Comparison of ENCODE assay signal across 29 cellular contexts in the genomic region with DNA sequence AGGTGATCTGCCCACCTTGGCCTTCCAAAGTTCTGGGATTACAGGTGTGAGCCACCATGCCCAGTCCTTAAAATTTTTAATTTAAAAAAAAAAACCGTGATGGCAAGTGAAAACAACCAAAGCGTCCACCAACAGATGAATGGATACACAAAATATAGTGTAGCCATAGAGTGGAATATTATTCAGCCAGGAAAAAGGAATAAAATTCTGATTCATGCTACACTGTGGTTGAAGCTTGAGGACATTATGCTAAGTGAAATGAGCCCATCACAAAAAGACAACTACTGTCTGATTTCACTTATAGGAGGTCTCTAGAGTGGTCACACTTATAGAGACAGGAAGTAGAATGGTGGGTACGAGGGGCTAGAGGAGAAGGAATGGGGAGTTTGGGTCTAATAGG.
"Had no signal": no experiment of that assay in that cellular context is flagged by ENCODE, and none has a peak within 500 bp of the region (broad histone marks: within the 10 kb centered on the region; RNA-seq: fewer than 3 reads in every experiment).

No MANE protein-coding gene starts in this region.

- H3K27ac Mint-ChIP-seq: natural killer cell treated with Interleukin-12 subunit alpha and Interleukin-12 subunit beta and Interleukin-15 and Interleukin-18, amount 100 ng/mL, for 72 hours; neural progenitor cell; progenitor cell of endocrine pancreas; stimulated activated effector memory CD8-positive, alpha-beta T cell treated with anti-CD3 and anti-CD28 coated beads, Interleukin-12 subunit alpha, Interleukin-12 subunit beta, amount 100 ng/mL, for 72 hours; stimulated activated naive B cell treated with anti-CD40 and anti-IgM and Interleukin-4, amounts not matched to agents 10 μg/mL and 1 μg/mL and 100 μg/mL, for 72 hours; stimulated activated naive CD8-positive, alpha-beta T cell treated with anti-CD3 and anti-CD28 coated beads, Interleukin-15, Interleukin-2, amounts not matched to agents 100 ng/mL and 50 ng/mL, for 24 hours; type B pancreatic cell had no signal

- H3K4me1 ChIP-seq: neural progenitor cell, upper lobe of right lung had no signal

- H3K9me3 ChIP-seq: ovary, psoas muscle, right lobe of liver, sigmoid colon, suprapubic skin, testis, tibial artery, transverse colon, upper lobe of right lung, vagina had no signal

- H3K4me3 Mint-ChIP-seq: naive thymus-derived CD8-positive, alpha-beta T cell; natural killer cell treated with Interleukin-12 subunit alpha and Interleukin-12 subunit beta and Interleukin-15 and Interleukin-18, amount 100 ng/mL, for 72 hours; neural progenitor cell; stimulated activated effector memory CD8-positive, alpha-beta T cell treated with anti-CD3 and anti-CD28 coated beads, Interleukin-12 subunit alpha, Interleukin-12 subunit beta, amount 100 ng/mL, for 72 hours; stimulated activated naive B cell treated with anti-CD40 and anti-IgM and Interleukin-4, amounts not matched to agents 10 μg/mL and 1 μg/mL and 100 μg/mL, for 72 hours; stimulated activated naive CD8-positive, alpha-beta T cell treated with anti-CD3 and anti-CD28 coated beads, Interleukin-15, Interleukin-2, amounts not matched to agents 100 ng/mL and 50 ng/mL, for 24 hours; type B pancreatic cell had no signal

- H3K4me2 ChIP-seq: neural progenitor cell had no signal

- ATAC-seq: naive thymus-derived CD8-positive, alpha-beta T cell; natural killer cell treated with Interleukin-12 subunit alpha and Interleukin-12 subunit beta and Interleukin-15 and Interleukin-18, amount 100 ng/mL, for 72 hours; psoas muscle; right cardiac atrium; right lobe of liver; stimulated activated effector memory CD8-positive, alpha-beta T cell treated with anti-CD3 and anti-CD28 coated beads, Interleukin-12 subunit alpha, Interleukin-12 subunit beta, amount 100 ng/mL, for 72 hours; stimulated activated naive B cell treated with anti-CD40 and anti-IgM and Interleukin-4, amounts not matched to agents 10 μg/mL and 1 μg/mL and 100 μg/mL, for 72 hours; upper lobe of right lung had no signal

- H3K27ac ChIP-seq: neural progenitor cell, ovary, parathyroid adenoma, psoas muscle, right lobe of liver, sigmoid colon, suprapubic skin, testis, tibial artery, upper lobe of right lung, vagina had no signal

- DNase-seq: naive thymus-derived CD8-positive, alpha-beta T cell; occipital lobe; ovary; posterior cingulate gyrus; psoas muscle; right cardiac atrium; right lobe of liver; sigmoid colon; stimulated activated CD4-positive, alpha-beta T cell treated with anti-CD3 and anti-CD28 coated beads, Interleukin-15, amount 100 ng/mL, for 24 hours; stimulated activated CD4-positive, alpha-beta T cell treated with anti-CD3 and anti-CD28 coated beads, Interleukin-2, amount 100 ng/mL, for 24 hours; stimulated activated CD4-positive, alpha-beta T cell treated with anti-CD3 and anti-CD28 coated beads, Interleukin-2, amount 100 ng/mL, for 48 hours; stimulated activated CD4-positive, alpha-beta T cell treated with anti-CD3 and anti-CD28 coated beads, Interleukin-4, amount 100 ng/mL, for 24 hours; stimulated activated naive B cell treated with anti-CD40 and anti-IgM and Interleukin-4, amounts not matched to agents 10 μg/mL and 1 μg/mL and 100 μg/mL, for 72 hours; stimulated activated naive CD4-positive, alpha-beta T cell treated with Interleukin-2 at 50 U/mL for 16 hours; substantia nigra; testis; tibial artery; upper lobe of right lung had no signal

- H2AFZ ChIP-seq: neural progenitor cell, parathyroid adenoma had no signal

- H3K9me3 Mint-ChIP-seq: naive thymus-derived CD8-positive, alpha-beta T cell; natural killer cell treated with Interleukin-12 subunit alpha and Interleukin-12 subunit beta and Interleukin-15 and Interleukin-18, amount 100 ng/mL, for 72 hours; neural progenitor cell; stimulated activated effector memory CD8-positive, alpha-beta T cell treated with anti-CD3 and anti-CD28 coated beads, Interleukin-12 subunit alpha, Interleukin-12 subunit beta, amount 100 ng/mL, for 72 hours; stimulated activated naive B cell treated with anti-CD40 and anti-IgM and Interleukin-4, amounts not matched to agents 10 μg/mL and 1 μg/mL and 100 μg/mL, for 72 hours; stimulated activated naive CD8-positive, alpha-beta T cell treated with anti-CD3 and anti-CD28 coated beads, Interleukin-15, Interleukin-2, amounts not matched to agents 100 ng/mL and 50 ng/mL, for 24 hours; type B pancreatic cell had no signal

- H3K27me3 Mint-ChIP-seq: naive thymus-derived CD8-positive, alpha-beta T cell; stimulated activated naive B cell treated with anti-CD40 and anti-IgM and Interleukin-4, amounts not matched to agents 10 μg/mL and 1 μg/mL and 100 μg/mL, for 72 hours; stimulated activated naive CD8-positive, alpha-beta T cell treated with anti-CD3 and anti-CD28 coated beads, Interleukin-15, Interleukin-2, amounts not matched to agents 100 ng/mL and 50 ng/mL, for 24 hours; type B pancreatic cell had no signal

- H3K4me3 ChIP-seq: neural progenitor cell, ovary, psoas muscle, right lobe of liver, sigmoid colon, suprapubic skin, testis, tibial artery, transverse colon, upper lobe of right lung, vagina had no signal

- H3K4me1 Mint-ChIP-seq: naive thymus-derived CD8-positive, alpha-beta T cell; neural progenitor cell; stimulated activated effector memory CD8-positive, alpha-beta T cell treated with anti-CD3 and anti-CD28 coated beads, Interleukin-12 subunit alpha, Interleukin-12 subunit beta, amount 100 ng/mL, for 72 hours had no signal

- H3K79me2 ChIP-seq: parathyroid adenoma had no signal

- H3K36me3 ChIP-seq: neural progenitor cell, ovary, right lobe of liver, sigmoid colon, suprapubic skin, tibial artery, transverse colon, upper lobe of right lung, vagina had no signal

- H3K9ac ChIP-seq: neural progenitor cell, parathyroid adenoma had no signal

- FAIRE-seq: small intestine had no signal

- H3K36me3 Mint-ChIP-seq: naive thymus-derived CD8-positive, alpha-beta T cell; natural killer cell treated with Interleukin-12 subunit alpha and Interleukin-12 subunit beta and Interleukin-15 and Interleukin-18, amount 100 ng/mL, for 72 hours; neural progenitor cell; stimulated activated effector memory CD8-positive, alpha-beta T cell treated with anti-CD3 and anti-CD28 coated beads, Interleukin-12 subunit alpha, Interleukin-12 subunit beta, amount 100 ng/mL, for 72 hours; stimulated activated naive B cell treated with anti-CD40 and anti-IgM and Interleukin-4, amounts not matched to agents 10 μg/mL and 1 μg/mL and 100 μg/mL, for 72 hours; type B pancreatic cell had no signal

- H3K27me3 ChIP-seq: neural progenitor cell, ovary, right lobe of liver, sigmoid colon, suprapubic skin, testis, tibial artery, transverse colon, upper lobe of right lung, vagina had no signal
